In the genomic region with DNA sequence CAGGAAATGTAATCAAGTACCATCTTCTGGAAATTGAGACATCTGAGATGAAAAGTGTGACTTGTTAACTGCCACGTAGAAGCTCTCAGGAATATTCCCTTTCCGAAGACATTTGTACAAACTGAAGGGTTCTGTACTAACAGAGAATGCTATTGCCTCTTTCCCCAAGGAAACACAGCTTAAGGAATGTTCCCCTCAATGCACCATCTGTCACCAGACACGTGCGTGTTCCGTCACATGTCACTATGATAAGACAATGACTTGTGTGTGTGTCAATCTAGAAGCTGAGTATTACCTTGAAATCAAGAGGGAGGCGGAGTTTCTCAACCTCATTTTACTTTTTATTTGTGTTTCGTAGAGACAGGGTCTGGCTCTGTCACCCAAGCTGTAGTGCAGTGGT, we compare ENCODE assay signal across 30 cellular contexts.
"Had no signal": no experiment of that assay in that cellular context is flagged by ENCODE, and none has a peak within 500 bp of the region (broad histone marks: within the 10 kb centered on the region; RNA-seq: fewer than 3 reads in every experiment).

No MANE protein-coding gene starts in this region.

- H3K27ac ChIP-seq: brain microvascular endothelial cell, SK-N-MC had no signal

- H3K36me3 ChIP-seq: brain microvascular endothelial cell had no signal

- ATAC-seq: activated CD4-positive, alpha-beta T cell treated with anti-CD3 and anti-CD28 coated beads for 36 hours; activated CD4-positive, CD25-positive, alpha-beta regulatory T cell treated with anti-CD3 and anti-CD28 coated beads, Interleukin-2, amount 50 U/mL, for 24 hours; activated CD8-positive, alpha-beta T cell treated with anti-CD3 and anti-CD28 coated beads, Interleukin-2, amount 10 ng/mL, durations not matched to agents 7 days and 5 days; PC-3; WTC11 had no signal

- FAIRE-seq: RCC 7860, TTC549 had no signal

- H3K4me3 ChIP-seq: SK-N-MC had no signal

- DNase-seq: activated CD4-positive, alpha-beta T cell treated with anti-CD3 and anti-CD28 coated beads for 36 hours; activated CD4-positive, alpha-beta T cell treated with anti-CD3 and anti-CD28 coated beads, Interleukin-2, amount 10 ng/mL, durations not matched to agents 7 days and 5 days; activated CD4-positive, alpha-beta T cell treated with anti-CD3 and anti-CD28 coated beads, Interleukin-2, amount 50 U/mL, for 48 hours; activated CD8-positive, alpha-beta T cell treated with anti-CD3 and anti-CD28 coated beads, Interleukin-2, amount 10 ng/mL, durations not matched to agents 7 days and 5 days; activated naive CD4-positive, alpha-beta T cell; activated naive CD4-positive, alpha-beta T cell treated with anti-CD3 and anti-CD28 coated beads, Interleukin-2, amount 50 U/mL, for 16 hours; activated naive CD8-positive, alpha-beta T cell treated with anti-CD3 and anti-CD28 coated beads for 36 hours; activated T-cell treated with anti-CD3 and anti-CD28 coated beads, Interleukin-2, amount 50 U/mL, for 24 hours; amniotic stem cell; aorta; brain microvascular endothelial cell; NCI-H1092 treated with DMSO at 0.1 percent for 48 hours; NCI-H1417; NCI-H146; NCI-H187; NCI-H2029 treated with DMSO at 0.1 percent for 48 hours; NCI-H2107; NCI-H2171; NCI-H510A; NCI-H526; NCI-H748 treated with DMSO at 0.1 percent for 48 hours; NK-92 treated with Interleukin-12 subunit alpha and Interleukin-12 subunit beta, amount 100 ng/mL, for 24 hours; PC-3; Right ventricle myocardium superior; T1000 had no signal

- H3K27me3 ChIP-seq: brain microvascular endothelial cell had no signal
